In the genomic region with DNA sequence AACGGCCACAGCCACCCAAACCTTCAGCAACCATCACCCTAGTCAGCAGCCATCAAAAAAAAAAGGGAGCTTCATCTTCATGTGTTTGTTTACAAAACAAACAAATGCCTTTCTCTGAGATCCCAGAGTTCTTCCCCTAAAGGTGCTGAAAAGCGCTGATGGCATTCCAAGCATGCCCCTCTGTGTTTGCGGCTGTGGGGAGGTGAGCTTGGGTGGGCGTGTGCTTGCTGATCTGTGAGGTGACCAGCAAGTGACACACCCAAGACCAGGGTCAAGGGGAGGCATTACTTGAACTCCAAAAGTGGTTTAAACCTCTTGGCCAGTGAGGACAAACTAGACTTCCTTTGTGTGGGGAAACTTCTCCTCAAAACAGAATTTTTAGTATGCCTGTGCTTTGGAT, we compare ENCODE assay signal across 19 cellular contexts.
DNase-seq lines count a peak whose midpoint lies in the region; ATAC-seq, FAIRE-seq and TF ChIP-seq lines count a peak whose summit lies in the region.
"Had no signal": no experiment of that assay in that cellular context is flagged by ENCODE, and none has a peak within 500 bp of the region (broad histone marks: within the 10 kb centered on the region; RNA-seq: fewer than 3 reads in every experiment).

No MANE protein-coding gene starts in this region.

- ATAC-seq in GM23338, result peak; percentile 91
- ATAC-seq in left lung, result peak; percentile 25
- ATAC-seq: naive thymus-derived CD8-positive, alpha-beta T cell had no signal

- no peaks in the 10 kb centered on the region for H3F3A ChIP-seq in GM23338 (replicated peaks; ENCODE audit: low read depth)

- peaks cover 9% of the 10 kb centered on the region; the same call in 1 of the 3 replicates for H3K36me3 Mint-ChIP-seq in GM23338 (ENCODE audit: low read depth)

- H3K9me3 ChIP-seq in breast epithelium (no peaks in the 10 kb centered on the region), left lung (no peaks in the 10 kb centered on the region), subcutaneous abdominal adipose tissue (ENCODE audit: control insufficient read depth in 5 of 5, low read length in 5 of 5) (no peaks in the 10 kb centered on the region), MG63 (no peaks in the 10 kb centered on the region)

- H3K4me2 ChIP-seq in GM23338, result no peak overlapping the region; the same call in 1 of the 2 replicates

- no peak overlapping the region for H3K4me3 ChIP-seq in GM23338
- no peak overlapping the region for H3K4me3 ChIP-seq in breast epithelium
- no peak overlapping the region for H3K4me3 ChIP-seq in left lung
- H3K4me3 ChIP-seq in subcutaneous abdominal adipose tissue (ENCODE audit: low read depth in 1 of 5, low read length in 5 of 5), result no peak overlapping the region
- no peak overlapping the region for H3K4me3 ChIP-seq in MG63

- intact Hi-C loops in breast epithelium (cut with DNase I; ENCODE audit: low total_unique reads) (no loop called here), left lung (cut with DNase I) (no loop called here)

- DNase-seq in GM23338 (ENCODE audit: low spot score) (peak; percentile 80), breast epithelium (ENCODE audit: low spot score in 2 of 2) (no peak), left lung (no peak), SHP77 (lab: John Stamatoyannopoulos, UW) (no peak), germinal center (ENCODE audit: low spot score) (no peak), MG63 (no peak), GM19239 (ENCODE audit: insufficient read length, low spot score) (no peak)
- DNase-seq: activated CD4-positive, alpha-beta memory T cell treated with anti-CD3 and anti-CD28 coated beads for 36 hours; activated naive CD8-positive, alpha-beta T cell treated with anti-CD3 and anti-CD28 coated beads, Interleukin-2, amount 10 ng/mL, durations not matched to agents 7 days and 5 days; activated T-cell treated with anti-CD3 and anti-CD28 coated beads, Interleukin-2, amount 50 U/mL, for 48 hours; GDM1; left cardiac atrium; naive thymus-derived CD8-positive, alpha-beta T cell; NCI-H1048; stimulated activated CD4-positive, alpha-beta T cell treated with anti-CD3 and anti-CD28 coated beads, Interleukin-4, amount 100 ng/mL, for 24 hours; SW 1271 had no signal

- no peak for TF ChIP-seq CTCF in GM23338 (conservative IDR thresholded peaks at IDR 0.05; ENCODE audit: low read depth in 2 of 2)
- no peak for TF ChIP-seq CTCF in breast epithelium (IDR thresholded peaks at IDR 0.05)
- no peak for TF ChIP-seq CTCF in left lung (IDR thresholded peaks at IDR 0.05)

- H3K4me1 Mint-ChIP-seq in GM23338, result peaks cover 8% of the 10 kb centered on the region
- H3K4me1 Mint-ChIP-seq: activated naive CD8-positive, alpha-beta T cell treated with anti-CD3 and anti-CD28 coated beads, Interleukin-2, amount 10 ng/mL, durations not matched to agents 7 days and 5 days; naive thymus-derived CD8-positive, alpha-beta T cell had no signal

- H3K9me2 ChIP-seq in GM23338 (ENCODE audit: insufficient read depth), result peaks cover 6% of the 10 kb centered on the region; the same call in 1 of the 2 replicates

- H2AFZ ChIP-seq in GM23338, result no peak overlapping the region

- no peaks in the 10 kb centered on the region for H3K9me3 Mint-ChIP-seq in GM23338
- H3K9me3 Mint-ChIP-seq: activated CD4-positive, alpha-beta memory T cell treated with anti-CD3 and anti-CD28 coated beads for 36 hours; activated naive CD8-positive, alpha-beta T cell treated with anti-CD3 and anti-CD28 coated beads, Interleukin-2, amount 10 ng/mL, durations not matched to agents 7 days and 5 days had no signal

- no peaks in the 10 kb centered on the region for H3K36me3 ChIP-seq in GM23338 (ENCODE audit: insufficient read depth)
- H3K36me3 ChIP-seq in breast epithelium, result no peaks in the 10 kb centered on the region
- no peaks in the 10 kb centered on the region for H3K36me3 ChIP-seq in left lung
- H3K36me3 ChIP-seq in subcutaneous abdominal adipose tissue (ENCODE audit: control insufficient read depth in 5 of 5, insufficient read depth in 5 of 5, low read length in 5 of 5), result peaks cover 0 to 9% (median 0%) of the 10 kb centered on the region in 5 donors
- H3K36me3 ChIP-seq in MG63, result no peaks in the 10 kb centered on the region

- peak overlapping the region in 1 of 5 donors; percentile 17 for H3K9ac ChIP-seq in subcutaneous abdominal adipose tissue (ENCODE audit: low read length in 5 of 5)

- peaks cover 7% of the 10 kb centered on the region for H3K4me1 ChIP-seq in GM23338 (ENCODE audit: insufficient read depth)
- no peaks in the 10 kb centered on the region for H3K4me1 ChIP-seq in breast epithelium
- peaks cover 0 to 3% of the 10 kb centered on the region in 2 donors for H3K4me1 ChIP-seq in left lung
- peaks cover 0 to 16% (median 10%) of the 10 kb centered on the region in 5 donors for H3K4me1 ChIP-seq in subcutaneous abdominal adipose tissue (ENCODE audit: control insufficient read depth in 5 of 5, insufficient read depth in 5 of 5, low read length in 5 of 5)

- peak overlapping the region; percentile 61; the same call in 1 of the 2 replicates for H3K27ac ChIP-seq in GM23338 (ENCODE audit: low read depth)
- H3K27ac ChIP-seq in breast epithelium, result peak overlapping the region; percentile 60 to 80
- H3K27ac ChIP-seq in left lung, result peak overlapping the region; percentile 55 to 66
- H3K27ac ChIP-seq in subcutaneous abdominal adipose tissue (ENCODE audit: low read depth, low read length), result peak overlapping the region; percentile 14

- H4K20me1 ChIP-seq in GM23338 (replicated peaks; ENCODE audit: insufficient read depth), result no peaks in the 10 kb centered on the region

- H3K27me3 Mint-ChIP-seq in GM23338 (ENCODE audit: insufficient read depth, low read depth, poor library complexity), result peaks cover 2% of the 10 kb centered on the region

- TF ChIP-seq POLR2A in breast epithelium (IDR thresholded peaks at IDR 0.05), result no peak

- H3K27me3 ChIP-seq in GM23338 (ENCODE audit: insufficient read depth), result no peaks in the 10 kb centered on the region
- H3K27me3 ChIP-seq in breast epithelium, result no peaks in the 10 kb centered on the region
- H3K27me3 ChIP-seq in left lung, result no peaks in the 10 kb centered on the region
- H3K27me3 ChIP-seq in subcutaneous abdominal adipose tissue (ENCODE audit: control insufficient read depth in 5 of 5, insufficient read depth in 4 of 5, low read length in 5 of 5), result no peaks in the 10 kb centered on the region
- H3K27me3 ChIP-seq in MG63, result no peaks in the 10 kb centered on the region

- FAIRE-seq in GM19239 (lab: Jason Lieb, UNC), result no peak
- FAIRE-seq: colon, H54 had no signal

- H3K27ac Mint-ChIP-seq in GM23338, result no peak overlapping the region
- H3K27ac Mint-ChIP-seq: activated CD4-positive, alpha-beta memory T cell treated with anti-CD3 and anti-CD28 coated beads for 36 hours; activated naive CD8-positive, alpha-beta T cell treated with anti-CD3 and anti-CD28 coated beads, Interleukin-2, amount 10 ng/mL, durations not matched to agents 7 days and 5 days; naive thymus-derived CD8-positive, alpha-beta T cell had no signal

- no peak overlapping the region for H3K4me3 Mint-ChIP-seq in GM23338
- H3K4me3 Mint-ChIP-seq: activated CD4-positive, alpha-beta memory T cell treated with anti-CD3 and anti-CD28 coated beads for 36 hours; activated naive CD8-positive, alpha-beta T cell treated with anti-CD3 and anti-CD28 coated beads, Interleukin-2, amount 10 ng/mL, durations not matched to agents 7 days and 5 days; naive thymus-derived CD8-positive, alpha-beta T cell had no signal

- no peaks in the 10 kb centered on the region for H3K79me2 ChIP-seq in GM23338 (replicated peaks; ENCODE audit: insufficient read depth)

TF ChIP-seq in GM23338, 12 proteins besides CTCF, POLR2A, EP300 and RAD21 (continues in another document):
- TF ChIP-seq CREB1 (CRISPR knock-in tag; IDR thresholded peaks at IDR 0.05; ENCODE audit: low read depth), result no peak
- no peak for TF ChIP-seq STAT1 (IDR thresholded peaks at IDR 0.05; ENCODE audit: unreplicated experiment)
- TF ChIP-seq ZNF331 (CRISPR knock-in tag; IDR thresholded peaks at IDR 0.05; ENCODE audit: low read depth), result no peak
- no peak for TF ChIP-seq JUNB (IDR thresholded peaks at IDR 0.05; ENCODE audit: unreplicated experiment)

Comparison
In these comparisons a context has a peak if more than half of its experiments do, and no peak if none do; other contexts are left out.
1. H3K27ac ChIP-seq: peak in every context shown above with its lines; median percentile 70 in breast epithelium; 61 in GM23338; 60 in left lung; 14 in subcutaneous abdominal adipose tissue.